18 cellular contexts compared by ENCODE assay signal in the genomic region with DNA sequence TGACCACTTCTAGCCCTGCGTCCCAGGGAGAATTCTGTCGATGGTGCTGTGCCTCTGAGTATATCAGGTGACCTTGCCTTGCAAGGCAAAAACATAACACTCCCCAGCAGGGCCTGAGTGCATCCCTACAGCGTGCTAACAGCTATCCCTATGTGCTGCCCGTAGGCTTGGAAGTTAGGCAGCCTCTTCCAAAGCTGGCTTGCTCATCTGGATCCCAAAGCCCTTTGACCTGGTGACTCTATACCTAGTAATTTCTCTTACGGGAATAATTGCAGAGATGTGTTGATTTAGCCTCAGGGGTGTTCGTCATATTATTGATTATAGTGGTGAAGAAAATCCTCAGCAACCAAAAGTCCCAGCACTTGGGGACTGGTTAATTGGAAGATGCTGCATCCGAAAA. TPM values are rescaled to one million over a fixed set of nuclear protein-coding genes. Genes with fewer than 3 reads are reported as not detected.
"Had no signal": no experiment of that assay in that cellular context is flagged by ENCODE, and none has a peak within 500 bp of the region (broad histone marks: within the 10 kb centered on the region; RNA-seq: fewer than 3 reads in every experiment).

No MANE protein-coding gene starts in this region.

- H3K4me3 Mint-ChIP-seq: activated CD8-positive, alpha-beta T cell treated with anti-CD3 and anti-CD28 coated beads for 36 hours; activated naive CD8-positive, alpha-beta T cell treated with anti-CD3 and anti-CD28 coated beads, Interleukin-2, amount 50 U/mL, for 24 hours; activated T-cell treated with anti-CD3 and anti-CD28 coated beads, Interleukin-2, amount 50 U/mL, for 72 hours; immature natural killer cell; stimulated activated effector memory CD8-positive, alpha-beta T cell treated with anti-CD3 and anti-CD28 coated beads, Interleukin-12 subunit alpha, Interleukin-12 subunit beta, amount 100 ng/mL, for 72 hours had no signal

- H3K36me3 Mint-ChIP-seq: immature natural killer cell; stimulated activated effector memory CD8-positive, alpha-beta T cell treated with anti-CD3 and anti-CD28 coated beads, Interleukin-12 subunit alpha, Interleukin-12 subunit beta, amount 100 ng/mL, for 72 hours had no signal

- H3K36me3 ChIP-seq: vagina had no signal

- ATAC-seq: activated CD8-positive, alpha-beta T cell treated with anti-CD3 and anti-CD28 coated beads for 36 hours; activated naive CD8-positive, alpha-beta T cell treated with anti-CD3 and anti-CD28 coated beads, Interleukin-2, amount 50 U/mL, for 24 hours; activated T-cell treated with anti-CD3 and anti-CD28 coated beads, Interleukin-2, amount 50 U/mL, for 72 hours; stimulated activated effector memory CD8-positive, alpha-beta T cell treated with anti-CD3 and anti-CD28 coated beads, Interleukin-12 subunit alpha, Interleukin-12 subunit beta, amount 100 ng/mL, for 72 hours had no signal

- H3K27ac Mint-ChIP-seq: activated CD8-positive, alpha-beta T cell treated with anti-CD3 and anti-CD28 coated beads for 36 hours; activated naive CD8-positive, alpha-beta T cell treated with anti-CD3 and anti-CD28 coated beads, Interleukin-2, amount 50 U/mL, for 24 hours; activated T-cell treated with anti-CD3 and anti-CD28 coated beads, Interleukin-2, amount 50 U/mL, for 72 hours; immature natural killer cell; stimulated activated effector memory CD8-positive, alpha-beta T cell treated with anti-CD3 and anti-CD28 coated beads, Interleukin-12 subunit alpha, Interleukin-12 subunit beta, amount 100 ng/mL, for 72 hours had no signal

- H3K9me3 Mint-ChIP-seq: activated CD8-positive, alpha-beta T cell treated with anti-CD3 and anti-CD28 coated beads for 36 hours; activated naive CD8-positive, alpha-beta T cell treated with anti-CD3 and anti-CD28 coated beads, Interleukin-2, amount 50 U/mL, for 24 hours; activated T-cell treated with anti-CD3 and anti-CD28 coated beads, Interleukin-2, amount 50 U/mL, for 72 hours; immature natural killer cell; stimulated activated effector memory CD8-positive, alpha-beta T cell treated with anti-CD3 and anti-CD28 coated beads, Interleukin-12 subunit alpha, Interleukin-12 subunit beta, amount 100 ng/mL, for 72 hours had no signal

- H3K9me3 ChIP-seq: ascending aorta, right atrium auricular region, thyroid gland, vagina had no signal

- H3K9ac ChIP-seq: parathyroid adenoma had no signal

- H3K4me3 ChIP-seq: ascending aorta, cardiac muscle cell, lung, right atrium auricular region, thyroid gland, vagina had no signal

- H3K27me3 Mint-ChIP-seq: activated CD8-positive, alpha-beta T cell treated with anti-CD3 and anti-CD28 coated beads for 36 hours had no signal

- H3K27me3 ChIP-seq: ascending aorta, cardiac muscle cell, right atrium auricular region, thyroid gland, vagina had no signal

- H3K4me1 ChIP-seq: parathyroid adenoma had no signal

- DNase-seq: activated CD4-positive, alpha-beta T cell treated with anti-CD3 and anti-CD28 coated beads for 4 hours; activated CD8-positive, alpha-beta memory T cell treated with anti-CD3 and anti-CD28 coated beads, Interleukin-2, amount 50 U/mL, for 4 hours; activated CD8-positive, alpha-beta T cell treated with anti-CD3 and anti-CD28 coated beads for 36 hours; activated naive CD8-positive, alpha-beta T cell treated with anti-CD3 and anti-CD28 coated beads, Interleukin-2, amount 50 U/mL, for 24 hours; activated T-cell treated with anti-CD3 and anti-CD28 coated beads, Interleukin-2, amount 50 U/mL, for 72 hours; immature natural killer cell; midbrain; thyroid gland; WERI-Rb-1 had no signal

- H3K27ac ChIP-seq: cardiac muscle cell, epithelial cell of prostate, parathyroid adenoma, right atrium auricular region, vagina, WERI-Rb-1 had no signal

- FAIRE-seq: colon had no signal

RNA-seq across cellular contexts. Expression of a gene that starts 32.6 kb away (rescaled TPM):
- total RNA-seq: activated CD8-positive, alpha-beta T cell treated with anti-CD3 and anti-CD28 coated beads for 36 hours; ascending aorta; cardiac muscle cell; lung; right atrium auricular region; thyroid gland; vagina had no signal
- polyA plus RNA-seq: immature natural killer cell had no signal

RNA-seq across cellular contexts. Expression of a gene that starts 52.4 kb away (rescaled TPM):
- total RNA-seq: activated CD8-positive, alpha-beta T cell treated with anti-CD3 and anti-CD28 coated beads for 36 hours; ascending aorta; cardiac muscle cell; right atrium auricular region; vagina had no signal
- polyA plus RNA-seq: cardiac muscle cell, immature natural killer cell had no signal
